12 cellular contexts compared by ENCODE assay signal in genomic region chrX:140709421-140709846, GRCh38. TPM values are rescaled to one million over a fixed set of nuclear protein-coding genes. Genes with fewer than 3 reads are reported as not detected.
A peak's percentile ranks its signal among the peaks of the same experiment; 100 is the strongest.
DNase-seq lines count a peak whose midpoint lies in the region; ATAC-seq and TF ChIP-seq lines count a peak whose summit lies in the region.
"Had no signal": no experiment of that assay in that cellular context is flagged by ENCODE, and none has a peak within 500 bp of the region (broad histone marks: within the 10 kb centered on the region; RNA-seq: fewer than 3 reads in every experiment).

LINC00632 (plus strand) TSS chrX:140709759.

- intact Hi-C loops in left ventricle myocardium superior (cut with micrococcal nuclease), result no loop called here

- no peak within 1 kb of the TSS for H3K27ac ChIP-seq in adipose tissue (ENCODE audit: low read depth, low read length)
- no peak within 1 kb of the TSS for H3K27ac ChIP-seq in CD8-positive, alpha-beta memory T cell (ENCODE audit: low read depth, low read length)
- H3K27ac ChIP-seq: skin epidermis had no signal

- H3K9me3 ChIP-seq in BE2C, result no peaks in the 10 kb centered on the region
- H3K9me3 ChIP-seq in CD8-positive, alpha-beta memory T cell (ENCODE audit: low read length), result no peaks in the 10 kb centered on the region

- H3K4me1 ChIP-seq in BE2C, result no peaks in the 10 kb centered on the region; the same call in 1 of the 2 replicates
- H3K4me1 ChIP-seq in CD8-positive, alpha-beta memory T cell (ENCODE audit: insufficient read depth, low read length), result no peaks in the 10 kb centered on the region

- ATAC-seq in left ventricle myocardium superior (peak; percentile 44), omental fat pad (ENCODE audit: low FRiP score) (no peak), HG03571 (IDR thresholded peaks at IDR 0.05; ENCODE audit: unreplicated experiment) (no peak), GM18498 (IDR thresholded peaks at IDR 0.05; ENCODE audit: unreplicated experiment) (no peak)
- ATAC-seq in stimulated activated naive CD8-positive, alpha-beta T cell treated with anti-CD3 and anti-CD28 coated beads, Interleukin-15, Interleukin-2, amounts not matched to agents 100 U/mL and 50 U/mL, for 24 hours, result no peak
- ATAC-seq: activated T-helper 17 cell treated with anti-CD3 and anti-CD28 coated beads, Interleukin-2, amount 50 U/mL, for 72 hours; stimulated activated naive CD8-positive, alpha-beta T cell treated with anti-CD3 and anti-CD28 coated beads, Interleukin-15, amount 100 ng/mL, for 72 hours had no signal

- peak within 1 kb of the TSS; percentile 87 for H3K4me3 ChIP-seq in BE2C (ENCODE audit: low read depth, low read length)
- H3K4me3 ChIP-seq in CD8-positive, alpha-beta memory T cell (ENCODE audit: low read length), result no peak within 1 kb of the TSS
- H3K4me3 ChIP-seq: skin epidermis had no signal

- DNase-seq in BE2C, result peak; percentile 55
- DNase-seq in left ventricle myocardium superior, result no peak
- DNase-seq in omental fat pad (ENCODE audit: low spot score), result no peak
- DNase-seq in CD8-positive, alpha-beta memory T cell, result no peak
- no peak for DNase-seq in stimulated activated naive CD8-positive, alpha-beta T cell treated with anti-CD3 and anti-CD28 coated beads, Interleukin-15, Interleukin-2, amounts not matched to agents 100 U/mL and 50 U/mL, for 24 hours
- DNase-seq: NCI-H510A; stimulated activated naive CD8-positive, alpha-beta T cell treated with anti-CD3 and anti-CD28 coated beads, Interleukin-15, amount 100 ng/mL, for 72 hours had no signal

- H3K9me3 Mint-ChIP-seq in CD8-positive, alpha-beta memory T cell, result peaks cover 0 to 2% (median 0%) of the 10 kb centered on the region in 5 donors
- H3K9me3 Mint-ChIP-seq: activated T-helper 17 cell treated with anti-CD3 and anti-CD28 coated beads, Interleukin-2, amount 50 U/mL, for 72 hours; stimulated activated naive CD8-positive, alpha-beta T cell treated with anti-CD3 and anti-CD28 coated beads, Interleukin-15, amount 100 ng/mL, for 72 hours had no signal

- 29 to 69% (median 63%) methylated on average over 3 of the region's 3 CpGs for WGBS in adipose tissue, 3 donors

- POLR2A ChIA-PET in CD8-positive, alpha-beta memory T cell (lab: Charles Lee), result no interaction called here

- H3K27me3 Mint-ChIP-seq in CD8-positive, alpha-beta memory T cell, result peaks cover 0 to 3% of the 10 kb centered on the region in 2 donors
- H3K27me3 Mint-ChIP-seq: activated T-helper 17 cell treated with anti-CD3 and anti-CD28 coated beads, Interleukin-2, amount 50 U/mL, for 72 hours had no signal

- H3K4me1 Mint-ChIP-seq in CD8-positive, alpha-beta memory T cell, result no peaks in the 10 kb centered on the region
- H3K4me1 Mint-ChIP-seq: activated T-helper 17 cell treated with anti-CD3 and anti-CD28 coated beads, Interleukin-2, amount 50 U/mL, for 72 hours; stimulated activated naive CD8-positive, alpha-beta T cell treated with anti-CD3 and anti-CD28 coated beads, Interleukin-15, amount 100 ng/mL, for 72 hours had no signal

- H3K27me3 ChIP-seq in BE2C, result no peaks in the 10 kb centered on the region
- no peaks in the 10 kb centered on the region for H3K27me3 ChIP-seq in CD8-positive, alpha-beta memory T cell (ENCODE audit: insufficient read depth, low read length, poor library complexity, severe bottlenecking)

- no peaks in the 10 kb centered on the region for H3K36me3 Mint-ChIP-seq in CD8-positive, alpha-beta memory T cell

- H3K4me3 Mint-ChIP-seq in CD8-positive, alpha-beta memory T cell, result no peak within 1 kb of the TSS
- H3K4me3 Mint-ChIP-seq: activated T-helper 17 cell treated with anti-CD3 and anti-CD28 coated beads, Interleukin-2, amount 50 U/mL, for 72 hours; stimulated activated naive CD8-positive, alpha-beta T cell treated with anti-CD3 and anti-CD28 coated beads, Interleukin-15, amount 100 ng/mL, for 72 hours had no signal

- H3K27ac Mint-ChIP-seq in CD8-positive, alpha-beta memory T cell, result no peak within 1 kb of the TSS
- H3K27ac Mint-ChIP-seq: activated T-helper 17 cell treated with anti-CD3 and anti-CD28 coated beads, Interleukin-2, amount 50 U/mL, for 72 hours had no signal

- CTCF ChIA-PET in CD8-positive, alpha-beta memory T cell (lab: Charles Lee), result no interaction called here

- TF ChIP-seq CTCF in BE2C (IDR thresholded peaks at IDR 0.05; ENCODE audit: low read depth, low read length), result no peak
- no peak for TF ChIP-seq CTCF in omental fat pad (IDR thresholded peaks at IDR 0.05)

- H3K36me3 ChIP-seq in BE2C, result peaks cover 10% of the 10 kb centered on the region; the same call in 1 of the 2 replicates
- H3K36me3 ChIP-seq in CD8-positive, alpha-beta memory T cell (ENCODE audit: insufficient read depth, low read length), result no peaks in the 10 kb centered on the region

RNA-seq across cellular contexts. Expression of gene LINC00632, which starts in this region (rescaled TPM):
- 40.0 TPM for polyA plus RNA-seq in BE2C (2012; ENCODE audit: insufficient read depth, insufficient read length, low read depth)
- 10 to 100 TPM in 2 of 3 donors, 1 to 10 TPM in 1; 1.1 to 29.7 (median 17.0) TPM for polyA plus RNA-seq in adipose tissue
- 122 TPM for total RNA-seq in left ventricle myocardium superior
- 100 to 1,000 TPM; 244 to 714 (median 523) TPM for total RNA-seq in omental fat pad
- not detected for total RNA-seq in CD8-positive, alpha-beta memory T cell
- not detected for polyA plus RNA-seq in CD8-positive, alpha-beta memory T cell

Comparison
In these comparisons a context has a peak if more than half of its experiments do, and no peak if none do; other contexts are left out.
1. RNA of gene LINC00632 (total RNA-seq): 244 to 714 TPM in omental fat pad and 122 TPM in left ventricle myocardium superior (single experiment); not detected in CD8-positive, alpha-beta memory T cell; every median in the first group is over 100 times any median in the second.